In genomic region chr6:123715243-123715863, GRCh38 we compare ENCODE assay signal across 2 cellular contexts.
TF ChIP-seq lines count a peak whose summit lies in the region.

No MANE protein-coding gene starts in this region.

TF ChIP-seq in K562, 482 proteins besides CTCF, POLR2A, EP300 and RAD21 (continued from another document):
- TF ChIP-seq ERF (CRISPR knock-in tag; IDR thresholded peaks at IDR 0.05) (no peak), SMC3 (conservative IDR thresholded peaks at IDR 0.05; ENCODE audit: insufficient read depth, low read depth, low read length) (peak; percentile 56; the same call in 1 of the 2 replicates), ZNF584 (CRISPR knock-in tag; IDR thresholded peaks at IDR 0.05; ENCODE audit: low read depth) (no peak), RCOR1 (IDR thresholded peaks at IDR 0.05; ENCODE audit: borderline replicate concordance in 1 of 2, low read depth in 2 of 2, low read length in 2 of 2) (no peak)

TF ChIP-seq in liver, 16 proteins besides CTCF, POLR2A, EP300 and RAD21 (continued from another document):
- TF ChIP-seq ZBTB33 (IDR thresholded peaks at IDR 0.05) (no peak), RXRA (IDR thresholded peaks at IDR 0.05) (no peak), FOXA1 (IDR thresholded peaks at IDR 0.05) (no peak), SP1 (IDR thresholded peaks at IDR 0.05) (no peak), MAX (IDR thresholded peaks at IDR 0.05) (no peak), FOXA2 (IDR thresholded peaks at IDR 0.05) (no peak), NR2F2 (IDR thresholded peaks at IDR 0.05) (no peak), GABPA (IDR thresholded peaks at IDR 0.05 in 1 of 2, conservative IDR thresholded peaks at IDR 0.05 in 1 of 2) (no peak), YY1 (IDR thresholded peaks at IDR 0.05) (no peak)
